1 cellular context compared by ENCODE assay signal in genomic region chr13:30600470-30600869, GRCh38.
TF ChIP-seq lines count a peak whose summit lies in the region.

No MANE protein-coding gene starts in this region.

TF ChIP-seq in HepG2, 621 proteins besides CTCF, POLR2A, EP300 and RAD21 (continued from another document):
- TF ChIP-seq ZBTB4 (CRISPR knock-in tag; IDR thresholded peaks at IDR 0.05; ENCODE audit: borderline replicate concordance) (no peak), CEBPG (CRISPR knock-in tag; IDR thresholded peaks at IDR 0.05) (0 out of 2 replicates have a peak, but pooled peaks have one; percentile 23), ZSCAN21 (CRISPR knock-in tag; IDR thresholded peaks at IDR 0.05; ENCODE audit: borderline replicate concordance) (no peak), MED1 (CRISPR knock-in tag; IDR thresholded peaks at IDR 0.05) (no peak), NFKB2 (CRISPR knock-in tag; IDR thresholded peaks at IDR 0.05; ENCODE audit: borderline replicate concordance) (no peak)
